31 cellular contexts compared by ENCODE assay signal in the genomic region with DNA sequence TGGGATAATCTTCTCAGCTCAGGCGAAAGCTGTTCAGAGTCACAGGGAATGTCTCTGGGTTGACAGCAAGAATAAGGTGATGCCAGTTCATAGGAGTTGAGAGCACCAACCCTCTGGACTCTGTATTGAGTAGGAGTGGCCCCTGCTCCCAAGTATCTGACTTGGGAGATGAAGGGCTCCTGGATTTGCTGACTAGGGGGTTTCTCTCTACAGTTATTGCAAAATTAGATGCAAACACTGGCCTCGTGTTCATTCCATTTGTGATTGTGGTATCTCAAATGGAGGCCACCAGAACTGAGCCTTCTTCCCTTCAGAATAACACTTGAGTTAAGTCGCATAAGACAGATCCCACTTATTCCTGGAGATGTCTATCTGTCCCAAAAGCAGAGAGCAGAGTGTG.
"Had no signal": no experiment of that assay in that cellular context is flagged by ENCODE, and none has a peak within 500 bp of the region (broad histone marks: within the 10 kb centered on the region; RNA-seq: fewer than 3 reads in every experiment).

No MANE protein-coding gene starts in this region.

- H3K36me3 ChIP-seq: neural progenitor cell, ovary, spleen, suprapubic skin, tibial artery, transverse colon, upper lobe of left lung, vagina had no signal

- H3K27me3 Mint-ChIP-seq: progenitor cell of endocrine pancreas; stimulated activated memory B cell treated with anti-CD40 and anti-IgM and Interleukin-4, amounts not matched to agents 10 μg/mL and 1 μg/mL and 100 μg/mL, for 72 hours; stimulated activated naive CD8-positive, alpha-beta T cell treated with anti-CD3 and anti-CD28 coated beads, Interleukin-15, amount 100 ng/mL, for 72 hours had no signal

- H3K9me3 ChIP-seq: ovary, psoas muscle, spleen, suprapubic skin, testis, tibial artery, transverse colon, upper lobe of left lung, vagina had no signal

- ATAC-seq: natural killer cell; psoas muscle; right cardiac atrium; sciatic nerve; stimulated activated memory B cell treated with anti-CD40 and anti-IgM and Interleukin-4, amounts not matched to agents 10 μg/mL and 1 μg/mL and 100 μg/mL, for 72 hours; stimulated activated naive CD8-positive, alpha-beta T cell treated with anti-CD3 and anti-CD28 coated beads, Interleukin-15, amount 100 ng/mL, for 72 hours; stimulated activated naive CD8-positive, alpha-beta T cell treated with anti-CD3 and anti-CD28 coated beads, Interleukin-15, Interleukin-2, amounts not matched to agents 100 U/mL and 50 U/mL, for 24 hours had no signal

- FAIRE-seq: urothelium cell line had no signal

- H3K27ac Mint-ChIP-seq: natural killer cell; nephron; neural progenitor cell; progenitor cell of endocrine pancreas; stimulated activated memory B cell treated with anti-CD40 and anti-IgM and Interleukin-4, amounts not matched to agents 10 μg/mL and 1 μg/mL and 100 μg/mL, for 72 hours; stimulated activated naive CD8-positive, alpha-beta T cell treated with anti-CD3 and anti-CD28 coated beads, Interleukin-15, amount 100 ng/mL, for 72 hours had no signal

- H3K4me3 Mint-ChIP-seq: natural killer cell; nephron; neural progenitor cell; stimulated activated memory B cell treated with anti-CD40 and anti-IgM and Interleukin-4, amounts not matched to agents 10 μg/mL and 1 μg/mL and 100 μg/mL, for 72 hours; stimulated activated naive CD8-positive, alpha-beta T cell treated with anti-CD3 and anti-CD28 coated beads, Interleukin-15, amount 100 ng/mL, for 72 hours had no signal

- H3K9me3 Mint-ChIP-seq: natural killer cell; nephron; neural progenitor cell; stimulated activated memory B cell treated with anti-CD40 and anti-IgM and Interleukin-4, amounts not matched to agents 10 μg/mL and 1 μg/mL and 100 μg/mL, for 72 hours had no signal

- H3K4me2 ChIP-seq: neural progenitor cell, smooth muscle cell had no signal

- H3K9ac ChIP-seq: neural progenitor cell, parathyroid adenoma had no signal

- H3K79me2 ChIP-seq: parathyroid adenoma had no signal

- H3K27ac ChIP-seq: neural progenitor cell, ovary, parathyroid adenoma, psoas muscle, skin epidermis, spleen, suprapubic skin, testis, tibial artery, transverse colon, upper lobe of left lung, vagina had no signal

- H2AFZ ChIP-seq: neural progenitor cell, parathyroid adenoma had no signal

- DNase-seq: natural killer cell; occipital lobe; ovary; posterior cingulate gyrus; psoas muscle; right cardiac atrium; spleen; stimulated activated CD4-positive, alpha-beta T cell treated with anti-CD3 and anti-CD28 coated beads, Interleukin-12 subunit alpha, Interleukin-12 subunit beta, amount 100 ng/mL, for 4 hours; stimulated activated CD4-positive, alpha-beta T cell treated with anti-CD3 and anti-CD28 coated beads, Interleukin-1b, Interleukin-23, amount 100 ng/mL, for 48 hours; stimulated activated CD4-positive, alpha-beta T cell treated with anti-CD3 and anti-CD28 coated beads, Interleukin-4, amount 100 ng/mL, for 1 hour; stimulated activated CD4-positive, alpha-beta T cell treated with anti-CD3 and anti-CD28 coated beads, Interleukin-4, amount 100 ng/mL, for 4 hours; stimulated activated CD8-positive, alpha-beta memory T cell treated with anti-CD3 and anti-CD28 coated beads, Interleukin-4, amount 100 ng/mL, for 48 hours; stimulated activated naive CD4-positive, alpha-beta T cell; stimulated activated naive CD8-positive, alpha-beta T cell treated with anti-CD3 and anti-CD28 coated beads, Interleukin-15, amount 100 ng/mL, for 72 hours; stimulated activated naive CD8-positive, alpha-beta T cell treated with anti-CD3 and anti-CD28 coated beads, Interleukin-15, Interleukin-2, amounts not matched to agents 100 U/mL and 50 U/mL, for 24 hours; substantia nigra; testis; tibial artery; transverse colon; upper lobe of left lung had no signal

- H3K4me3 ChIP-seq: neural progenitor cell, ovary, psoas muscle, skin epidermis, smooth muscle cell, spleen, suprapubic skin, testis, tibial artery, transverse colon, upper lobe of left lung, vagina had no signal

- H3K36me3 Mint-ChIP-seq: natural killer cell; neural progenitor cell; stimulated activated memory B cell treated with anti-CD40 and anti-IgM and Interleukin-4, amounts not matched to agents 10 μg/mL and 1 μg/mL and 100 μg/mL, for 72 hours had no signal

- H3K27me3 ChIP-seq: neural progenitor cell, ovary, spleen, suprapubic skin, testis, tibial artery, transverse colon, upper lobe of left lung, vagina had no signal

- H3K4me1 Mint-ChIP-seq: natural killer cell; nephron; neural progenitor cell; stimulated activated memory B cell treated with anti-CD40 and anti-IgM and Interleukin-4, amounts not matched to agents 10 μg/mL and 1 μg/mL and 100 μg/mL, for 72 hours; stimulated activated naive CD8-positive, alpha-beta T cell treated with anti-CD3 and anti-CD28 coated beads, Interleukin-15, amount 100 ng/mL, for 72 hours had no signal

- H3K4me1 ChIP-seq: neural progenitor cell, parathyroid adenoma, psoas muscle, spleen, suprapubic skin, testis, transverse colon, upper lobe of left lung, vagina had no signal
